20 cellular contexts compared by ENCODE assay signal in genomic region chr5:57900356-57900944, GRCh38.
DNase-seq lines count a peak whose midpoint lies in the region; ATAC-seq and TF ChIP-seq lines count a peak whose summit lies in the region.
"Had no signal": no experiment of that assay in that cellular context is flagged by ENCODE, and none has a peak within 500 bp of the region (broad histone marks: within the 10 kb centered on the region; RNA-seq: fewer than 3 reads in every experiment).

No MANE protein-coding gene starts in this region.

- no peak overlapping the region for H3K4me3 Mint-ChIP-seq in endodermal cell
- H3K4me3 Mint-ChIP-seq in activated T-cell treated with anti-CD3 and anti-CD28 coated beads, Interleukin-2, amount 50 U/mL, for 4 hours: no peak overlapping the region
- H3K4me3 Mint-ChIP-seq: activated CD8-positive, alpha-beta T cell treated with anti-CD3 and anti-CD28 coated beads, Interleukin-2, amount 10 ng/mL, durations not matched to agents 7 days and 5 days; dendritic cell treated with granulocyte-macrophage colony-stimulating factor and Interleukin-4, amounts not matched to agents 40 ng/mL and 50 ng/mL, for 4 days had no signal

- DNase-seq in GDM1 (lab: John Stamatoyannopoulos, UW): peak; percentile 33
- peak; percentile 22 to 52 for DNase-seq in SJCRH30
- DNase-seq in choroid plexus epithelial cell (ENCODE audit: low read depth): peak; percentile 45
- DNase-seq in psoas muscle: no peak
- DNase-seq in activated CD4-positive, alpha-beta T cell treated with anti-CD3 and anti-CD28 coated beads, Interleukin-2, amount 50 U/mL, for 1 hour: no peak
- DNase-seq in endodermal cell: no peak
- DNase-seq in activated CD4-positive, alpha-beta T cell treated with anti-CD3 and anti-CD28 coated beads, Interleukin-2, amount 50 U/mL, for 48 hours: no peak
- no peak for DNase-seq in activated T-cell treated with anti-CD3 and anti-CD28 coated beads, Interleukin-2, amount 50 U/mL, for 4 hours
- DNase-seq: activated CD4-positive, CD25-positive, alpha-beta regulatory T cell treated with anti-CD3 and anti-CD28 coated beads, Interleukin-2, amount 50 U/mL, for 72 hours; activated CD8-positive, alpha-beta T cell treated with anti-CD3 and anti-CD28 coated beads, Interleukin-2, amount 10 ng/mL, durations not matched to agents 7 days and 5 days; activated gamma-delta T cell treated with Interleukin-2 at 50 U/mL for 16 hours; COR-L47; DMS79 treated with DMSO at 0.1 percent for 48 hours; KBM-7; NCI-H187 treated with DMSO at 0.1 percent for 48 hours; NCI-H69; stimulated activated CD4-positive, alpha-beta T cell treated with anti-CD3 and anti-CD28 coated beads, Interleukin-2, amount 100 ng/mL, for 24 hours had no signal

- H3K27ac ChIP-seq in SJCRH30: peak overlapping the region; percentile 18; the same call in 1 of the 2 replicates
- H3K27ac ChIP-seq in psoas muscle: no peak overlapping the region
- H3K27ac ChIP-seq in endodermal cell (ENCODE audit: low read depth, low read length): no peak overlapping the region
- H3K27ac ChIP-seq: BLaER1 treated with 17β-estradiol and CSF1 and Interleukin-3, amounts not matched to agents 10 nM and 100 nM had no signal

- intact Hi-C loops in psoas muscle (cut with DNase I): no loop called here

- H3K27me3 ChIP-seq in SJCRH30: no peaks in the 10 kb centered on the region
- H3K27me3 ChIP-seq in psoas muscle (ENCODE audit: insufficient read depth in 3 of 3, low read length in 2 of 3): no peaks in the 10 kb centered on the region
- no peaks in the 10 kb centered on the region for H3K27me3 ChIP-seq in endodermal cell (ENCODE audit: control insufficient read depth, insufficient read depth, low read length, poor library complexity, severe bottlenecking)
- H3K27me3 ChIP-seq: BLaER1 treated with 17β-estradiol and CSF1 and Interleukin-3, amounts not matched to agents 10 nM and 100 nM had no signal

- H3K9me3 Mint-ChIP-seq in endodermal cell: no peaks in the 10 kb centered on the region
- H3K9me3 Mint-ChIP-seq in activated T-cell treated with anti-CD3 and anti-CD28 coated beads, Interleukin-2, amount 50 U/mL, for 4 hours: no peaks in the 10 kb centered on the region
- H3K9me3 Mint-ChIP-seq: dendritic cell treated with granulocyte-macrophage colony-stimulating factor and Interleukin-4, amounts not matched to agents 40 ng/mL and 50 ng/mL, for 4 days had no signal

- no peak overlapping the region for H3K27ac Mint-ChIP-seq in endodermal cell
- H3K27ac Mint-ChIP-seq: activated CD8-positive, alpha-beta T cell treated with anti-CD3 and anti-CD28 coated beads, Interleukin-2, amount 10 ng/mL, durations not matched to agents 7 days and 5 days; dendritic cell treated with granulocyte-macrophage colony-stimulating factor and Interleukin-4, amounts not matched to agents 40 ng/mL and 50 ng/mL, for 4 days had no signal

- 21 to 32% (median 29%) methylated on average over 4 of the region's 4 CpGs for WGBS in psoas muscle, 3 donors
- WGBS in endodermal cell (ENCODE audit: insufficient coverage in 1 of 2, insufficient read length in 1 of 2), 2 experiments: 94% methylated on average over 4 of the region's 4 CpGs

- H3K4me3 ChIP-seq in SJCRH30 (no peak overlapping the region), choroid plexus epithelial cell (ENCODE audit: low read depth, low read length) (no peak overlapping the region), psoas muscle (no peak overlapping the region), endodermal cell (ENCODE audit: low read length) (no peak overlapping the region)
- H3K4me3 ChIP-seq: BLaER1 treated with 17β-estradiol and CSF1 and Interleukin-3, amounts not matched to agents 10 nM and 100 nM; smooth muscle cell had no signal

- no peak for TF ChIP-seq CTCF in choroid plexus epithelial cell (conservative IDR thresholded peaks at IDR 0.05; ENCODE audit: low read depth, low read length)
- no peak for TF ChIP-seq CTCF in psoas muscle (IDR thresholded peaks at IDR 0.05)
- no peak for TF ChIP-seq CTCF in endodermal cell (conservative IDR thresholded peaks at IDR 0.05)

- H3K27me3 Mint-ChIP-seq in endodermal cell (ENCODE audit: insufficient read depth): no peaks in the 10 kb centered on the region
- H3K27me3 Mint-ChIP-seq in activated T-cell treated with anti-CD3 and anti-CD28 coated beads, Interleukin-2, amount 50 U/mL, for 4 hours (ENCODE audit: low read depth): peaks cover 3% of the 10 kb centered on the region
- H3K27me3 Mint-ChIP-seq: dendritic cell treated with granulocyte-macrophage colony-stimulating factor and Interleukin-4, amounts not matched to agents 40 ng/mL and 50 ng/mL, for 4 days had no signal

- H3K36me3 ChIP-seq in SJCRH30 (no peaks in the 10 kb centered on the region), psoas muscle (ENCODE audit: insufficient read depth in 1 of 2, low read depth in 1 of 2) (no peaks in the 10 kb centered on the region), endodermal cell (ENCODE audit: control insufficient read depth, insufficient read depth, low read length) (no peaks in the 10 kb centered on the region)
- H3K36me3 ChIP-seq: BLaER1 treated with 17β-estradiol and CSF1 and Interleukin-3, amounts not matched to agents 10 nM and 100 nM had no signal

- H3K9me3 ChIP-seq in SJCRH30 (replicated peaks): no peaks in the 10 kb centered on the region
- no peaks in the 10 kb centered on the region for H3K9me3 ChIP-seq in psoas muscle
- H3K9me3 ChIP-seq in endodermal cell (ENCODE audit: control insufficient read depth, low read length): no peaks in the 10 kb centered on the region
- H3K9me3 ChIP-seq: BLaER1 treated with 17β-estradiol and CSF1 and Interleukin-3, amounts not matched to agents 10 nM and 100 nM had no signal

- no peak overlapping the region for H3K9ac ChIP-seq in endodermal cell (ENCODE audit: extremely low read depth, low read length, poor library complexity, severe bottlenecking)
- H3K9ac ChIP-seq: BLaER1 treated with 17β-estradiol and CSF1 and Interleukin-3, amounts not matched to agents 10 nM and 100 nM had no signal

- H3K4me1 ChIP-seq in SJCRH30 (peaks cover 36% of the 10 kb centered on the region), psoas muscle (peaks cover 50% of the 10 kb centered on the region), endodermal cell (ENCODE audit: control insufficient read depth, insufficient read depth, low read length) (no peaks in the 10 kb centered on the region)
- H3K4me1 ChIP-seq: BLaER1 treated with 17β-estradiol and CSF1 and Interleukin-3, amounts not matched to agents 10 nM and 100 nM had no signal

- no peaks in the 10 kb centered on the region for H3K36me3 Mint-ChIP-seq in endodermal cell (ENCODE audit: low read depth)
- no peaks in the 10 kb centered on the region for H3K36me3 Mint-ChIP-seq in activated T-cell treated with anti-CD3 and anti-CD28 coated beads, Interleukin-2, amount 50 U/mL, for 4 hours (ENCODE audit: insufficient read depth)

- H3K4me1 Mint-ChIP-seq in endodermal cell: no peaks in the 10 kb centered on the region
- no peaks in the 10 kb centered on the region for H3K4me1 Mint-ChIP-seq in activated T-cell treated with anti-CD3 and anti-CD28 coated beads, Interleukin-2, amount 50 U/mL, for 4 hours (ENCODE audit: low read depth)

- ATAC-seq in psoas muscle: peak in 3 of 4 donors; percentile 42 to 67 (median 50)
- no peak for ATAC-seq in activated T-cell treated with anti-CD3 and anti-CD28 coated beads, Interleukin-2, amount 50 U/mL, for 4 hours
- ATAC-seq: activated CD8-positive, alpha-beta T cell treated with anti-CD3 and anti-CD28 coated beads, Interleukin-2, amount 10 ng/mL, durations not matched to agents 7 days and 5 days had no signal

Comparison
In these comparisons a context has a peak if more than half of its experiments do, and no peak if none do; other contexts are left out.
1. DNase-seq: peak in GDM1 (single experiment), SJCRH30 (2 of 2) and choroid plexus epithelial cell (single experiment); none in psoas muscle (0 of 2), activated CD4-positive, alpha-beta T cell treated with anti-CD3 and anti-CD28 coated beads, Interleukin-2, amount 50 U/mL, for 1 hour (single experiment), endodermal cell (single experiment), activated CD4-positive, alpha-beta T cell treated with anti-CD3 and anti-CD28 coated beads, Interleukin-2, amount 50 U/mL, for 48 hours (0 of 2) and activated T-cell treated with anti-CD3 and anti-CD28 coated beads, Interleukin-2, amount 50 U/mL, for 4 hours (single experiment).
2. ATAC-seq: peak in psoas muscle (3 of 4); none in activated T-cell treated with anti-CD3 and anti-CD28 coated beads, Interleukin-2, amount 50 U/mL, for 4 hours (0 of 2).